In the genomic region with DNA sequence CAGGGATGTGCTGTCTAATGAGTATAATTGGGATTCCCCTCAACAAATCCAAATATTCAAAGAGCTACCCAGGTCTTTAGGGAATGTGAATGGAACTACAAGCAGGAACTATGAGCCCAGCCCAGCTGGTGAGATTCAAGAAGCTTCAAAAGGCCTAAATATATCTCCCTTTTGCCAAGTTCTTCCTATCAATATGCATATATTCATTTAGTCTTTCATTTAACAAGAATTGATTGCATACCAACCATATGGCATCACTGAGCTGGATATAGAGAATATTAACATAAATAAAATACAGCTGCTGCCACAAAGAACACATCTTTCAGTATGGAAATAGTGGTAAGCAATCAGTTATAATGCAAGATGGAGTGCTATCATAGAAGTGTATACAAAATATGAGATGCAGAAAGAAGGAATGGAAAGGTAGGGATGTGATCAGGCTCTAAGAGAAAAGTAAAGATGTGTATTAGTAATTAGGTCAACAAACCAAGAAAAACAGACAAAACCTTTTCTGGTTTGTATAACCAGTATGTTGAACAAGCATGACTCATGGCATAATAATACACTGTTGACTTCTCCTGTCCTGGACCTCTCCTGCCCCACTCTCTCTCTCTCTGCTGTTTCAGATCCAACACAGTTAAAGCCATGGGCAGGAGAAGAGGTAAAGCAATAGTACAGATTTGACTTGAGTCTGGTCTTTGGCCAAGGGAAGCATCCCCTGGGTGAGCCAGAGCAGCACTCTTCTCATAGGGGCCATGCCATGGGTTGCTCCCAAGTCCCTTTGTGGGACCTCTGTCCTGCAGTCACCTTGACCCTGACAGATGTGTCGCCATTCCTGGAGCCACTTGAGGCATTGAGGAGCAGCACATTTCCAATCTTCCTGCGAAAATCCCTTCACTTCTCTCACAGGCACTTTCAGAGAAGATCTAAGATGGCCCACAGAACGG, we compare ENCODE assay signal across 10 cellular contexts. TPM values are rescaled to one million over a fixed set of nuclear protein-coding genes. Genes with fewer than 3 reads are reported as not detected.
A peak's percentile ranks its signal among the peaks of the same experiment; 100 is the strongest.
DNase-seq lines count a peak whose midpoint lies in the region; ATAC-seq and TF ChIP-seq lines count a peak whose summit lies in the region.
"Had no signal": no experiment of that assay in that cellular context is flagged by ENCODE, and none has a peak within 500 bp of the region (broad histone marks: within the 10 kb centered on the region; RNA-seq: fewer than 3 reads in every experiment).

No MANE protein-coding gene starts in this region.

- no peaks in the 10 kb centered on the region for H3K36me3 Mint-ChIP-seq in activated CD4-positive, alpha-beta T cell treated with anti-CD3 and anti-CD28 coated beads, Interleukin-2, amount 10 ng/mL, durations not matched to agents 24 days and 14 days (ENCODE audit: low read depth)

- H3K9me3 Mint-ChIP-seq in activated CD4-positive, alpha-beta T cell treated with anti-CD3 and anti-CD28 coated beads, Interleukin-2, amount 10 ng/mL, durations not matched to agents 24 days and 14 days, result no peaks in the 10 kb centered on the region

- DNase-seq in activated CD4-positive, alpha-beta T cell treated with anti-CD3 and anti-CD28 coated beads, Interleukin-2, amount 10 ng/mL, durations not matched to agents 24 days and 14 days, result peak; percentile 47
- DNase-seq in activated CD4-positive, alpha-beta T cell treated with anti-CD3 and anti-CD28 coated beads, Interleukin-2, amount 50 U/mL, for 1 hour, result no peak
- peak; percentile 66 to 95 for DNase-seq in cardiac fibroblast (ENCODE audit: low read depth in 2 of 2)
- no peak for DNase-seq in right lobe of liver
- DNase-seq in upper lobe of left lung, result no peak
- no peak for DNase-seq in GM19240 (ENCODE audit: insufficient read length, low spot score)
- DNase-seq in SKM-1 (lab: John Stamatoyannopoulos, UW; ENCODE audit: unreplicated experiment), result no peak
- DNase-seq in GM13977 (ENCODE audit: low spot score), result no peak
- DNase-seq: activated CD4-positive, alpha-beta T cell treated with anti-CD3 and anti-CD28 coated beads, Interleukin-2, amount 50 U/mL, for 4 hours had no signal

- ATAC-seq in right lobe of liver (peak in 1 of 4 donors; percentile 67), upper lobe of left lung (ENCODE audit: low FRiP score in 2 of 2) (no peak)

- H3K27me3 Mint-ChIP-seq in activated CD4-positive, alpha-beta T cell treated with anti-CD3 and anti-CD28 coated beads, Interleukin-2, amount 10 ng/mL, durations not matched to agents 24 days and 14 days, result peaks cover under 1% of the 10 kb centered on the region
- H3K27me3 Mint-ChIP-seq: B cell had no signal

- H3K4me1 Mint-ChIP-seq in activated CD4-positive, alpha-beta T cell treated with anti-CD3 and anti-CD28 coated beads, Interleukin-2, amount 10 ng/mL, durations not matched to agents 24 days and 14 days, result peaks cover 27% of the 10 kb centered on the region
- H3K4me1 Mint-ChIP-seq: B cell had no signal

- H3K36me3 ChIP-seq in right lobe of liver, result no peaks in the 10 kb centered on the region
- H3K36me3 ChIP-seq in upper lobe of left lung, result no peaks in the 10 kb centered on the region

- no peak overlapping the region for H3K27ac Mint-ChIP-seq in activated CD4-positive, alpha-beta T cell treated with anti-CD3 and anti-CD28 coated beads, Interleukin-2, amount 10 ng/mL, durations not matched to agents 24 days and 14 days
- H3K27ac Mint-ChIP-seq: B cell had no signal

- H3K27me3 ChIP-seq in right lobe of liver (no peaks in the 10 kb centered on the region), upper lobe of left lung (no peaks in the 10 kb centered on the region)

- H3K4me3 Mint-ChIP-seq in activated CD4-positive, alpha-beta T cell treated with anti-CD3 and anti-CD28 coated beads, Interleukin-2, amount 10 ng/mL, durations not matched to agents 24 days and 14 days, result no peak overlapping the region
- H3K4me3 Mint-ChIP-seq: B cell had no signal

- no peak for TF ChIP-seq POLR2A in right lobe of liver (IDR thresholded peaks at IDR 0.05)
- no peak for TF ChIP-seq POLR2A in upper lobe of left lung (IDR thresholded peaks at IDR 0.05)

- intact Hi-C loops in activated CD4-positive, alpha-beta T cell treated with anti-CD3 and anti-CD28 coated beads, Interleukin-2, amount 10 ng/mL, durations not matched to agents 24 days and 14 days (cut with micrococcal nuclease), result loop anchor here (2.0 to 10.0 kb wide), 6 partner anchors 104 to 1433 kb away; partner anchors contain the start of gene RAB38
- intact Hi-C loops in right lobe of liver (cut with DNase I), result no loop called here

- TF ChIP-seq CTCF in cardiac fibroblast (IDR thresholded peaks at IDR 0.05; ENCODE audit: low read depth, low read length) (no peak), right lobe of liver (IDR thresholded peaks at IDR 0.05) (no peak), upper lobe of left lung (IDR thresholded peaks at IDR 0.05) (no peak), GM13977 (IDR thresholded peaks at IDR 0.05; ENCODE audit: extremely low read depth, insufficient read depth, missing control alignments) (no peak)

- in situ Hi-C loops in GM13977 (cut with MboI; ENCODE audit: low pct_unique_long_range_greater_than_20kb, low sequenced_read_pairs, unreplicated experiment), result no loop called here

- H3K9me3 ChIP-seq in right lobe of liver, result no peaks in the 10 kb centered on the region
- no peaks in the 10 kb centered on the region for H3K9me3 ChIP-seq in upper lobe of left lung

- H3K4me3 ChIP-seq in cardiac fibroblast (replicated peaks in 1 of 2; ENCODE audit: low read depth in 2 of 2, low read length in 2 of 2) (no peak overlapping the region), right lobe of liver (no peak overlapping the region), upper lobe of left lung (no peak overlapping the region)

- no peak for TF ChIP-seq EP300 in upper lobe of left lung (IDR thresholded peaks at IDR 0.05)

- WGBS in right lobe of liver (ENCODE audit: insufficient coverage, low coverage, low lambda C conversion rate, missing lambda C conversion rate), result 64% methylated on average over 3 of the region's 3 CpGs
- WGBS in upper lobe of left lung, 2 donors, result 93 to 94% methylated on average over 3 of the region's 3 CpGs

- peak overlapping the region in 2 of 3 donors; percentile 5 to 83 for H3K27ac ChIP-seq in right lobe of liver
- H3K27ac ChIP-seq in upper lobe of left lung, result peak overlapping the region; percentile 79 to 90 (median 83)

- H3K4me1 ChIP-seq in right lobe of liver (peaks cover 0 to 13% (median 0%) of the 10 kb centered on the region in 4 donors), upper lobe of left lung (peaks cover 17 to 46% (median 43%) of the 10 kb centered on the region in 4 donors)

RNA-seq across cellular contexts. Expression of gene PRSS23, which starts 58.6 kb away (rescaled TPM):
- 37.8 and 43.9 TPM in 2 replicates for total RNA-seq in activated CD4-positive, alpha-beta T cell treated with anti-CD3 and anti-CD28 coated beads, Interleukin-2, amount 10 ng/mL, durations not matched to agents 24 days and 14 days
- total RNA-seq in right lobe of liver (10 to 100 TPM in 3 of 6 experiments, 1 to 10 TPM in 3; 6.9 to 17.8 (median 9.4) TPM), upper lobe of left lung (10 to 100 TPM; 18.9 to 87.0 (median 35.7) TPM)
- total RNA-seq: B cell had no signal

Comparison
In these comparisons a context has a peak if more than half of its experiments do, and no peak if none do; other contexts are left out.
1. DNase-seq: peak in activated CD4-positive, alpha-beta T cell treated with anti-CD3 and anti-CD28 coated beads, Interleukin-2, amount 10 ng/mL, durations not matched to agents 24 days and 14 days (single experiment) and cardiac fibroblast (2 of 2); none in activated CD4-positive, alpha-beta T cell treated with anti-CD3 and anti-CD28 coated beads, Interleukin-2, amount 50 U/mL, for 1 hour (single experiment), right lobe of liver (0 of 3), upper lobe of left lung (0 of 2), GM19240 (single experiment), SKM-1 (single experiment) and GM13977 (single experiment).